23 cellular contexts compared by ENCODE assay signal in genomic region chr6:143000771-143001170, GRCh38. TPM values are rescaled to one million over a fixed set of nuclear protein-coding genes. Genes with fewer than 3 reads are reported as not detected.
DNase-seq lines count a peak whose midpoint lies in the region; ATAC-seq and TF ChIP-seq lines count a peak whose summit lies in the region.
"Had no signal": no experiment of that assay in that cellular context is flagged by ENCODE, and none has a peak within 500 bp of the region (broad histone marks: within the 10 kb centered on the region; RNA-seq: fewer than 3 reads in every experiment).

No MANE protein-coding gene starts in this region.

- intact Hi-C loops in posterior cingulate gyrus (cut with DNase I), result no loop called here

- ATAC-seq in HG03442 (IDR thresholded peaks at IDR 0.05; ENCODE audit: unreplicated experiment), result no peak
- ATAC-seq in activated naive CD4-positive, alpha-beta T cell treated with anti-CD3 and anti-CD28 coated beads, Interleukin-2, amount 50 U/mL, for 72 hours, result no peak
- ATAC-seq: HCT116 had no signal

- H3K9me3 Mint-ChIP-seq in activated naive CD4-positive, alpha-beta T cell treated with anti-CD3 and anti-CD28 coated beads, Interleukin-2, amount 50 U/mL, for 72 hours, result peaks cover 13 to 17% of the 10 kb centered on the region in 2 donors

- DNase-seq in amygdala (lab: John Stamatoyannopoulos, UW), result peak in 44 of 56 donors; percentile 2 to 81 (median 30)
- DNase-seq in fibroblast of pulmonary artery (ENCODE audit: low read depth), result peak; percentile 66
- peak; percentile 58 for DNase-seq in medulla oblongata (ENCODE audit: extremely low spot score)
- DNase-seq in posterior cingulate gyrus, result peak in 9 of 10 donors; percentile 37 to 95 (median 73)
- DNase-seq in NCI-H82 (lab: John Stamatoyannopoulos, UW), result no peak
- DNase-seq in EL, result no peak
- no peak for DNase-seq in activated naive CD4-positive, alpha-beta T cell treated with anti-CD3 and anti-CD28 coated beads, Interleukin-2, amount 50 U/mL, for 72 hours (ENCODE audit: low spot score in 2 of 2)
- DNase-seq: AML-193, DMS53, GF-D8, IMR-90, MV-4-11, NCI-H1105 treated with DMSO at 0.1 percent for 48 hours, NCI-H2029 treated with DMSO at 0.1 percent for 48 hours, NCI-H2171, NCI-H345, NCI-H524, NCI-H774, OCI-M1, Right ventricle myocardium superior had no signal

- H3K27ac Mint-ChIP-seq in activated naive CD4-positive, alpha-beta T cell treated with anti-CD3 and anti-CD28 coated beads, Interleukin-2, amount 50 U/mL, for 72 hours, result no peak overlapping the region
- H3K27ac Mint-ChIP-seq: CD14-positive monocyte had no signal

- no peak for TF ChIP-seq CTCF in fibroblast of pulmonary artery (IDR thresholded peaks at IDR 0.05; ENCODE audit: low read length, missing control alignments)

- peaks cover 16 to 17% of the 10 kb centered on the region in 2 donors for H3K36me3 Mint-ChIP-seq in activated naive CD4-positive, alpha-beta T cell treated with anti-CD3 and anti-CD28 coated beads, Interleukin-2, amount 50 U/mL, for 72 hours
- H3K36me3 Mint-ChIP-seq: CD14-positive monocyte had no signal

- no peak overlapping the region for H3K4me3 ChIP-seq in fibroblast of pulmonary artery (replicated peaks; ENCODE audit: low read depth, low read length)

RNA-seq across cellular contexts. Expression of gene HIVEP2, which starts 55.8 kb away (rescaled TPM):
- total RNA-seq in activated naive CD4-positive, alpha-beta T cell treated with anti-CD3 and anti-CD28 coated beads, Interleukin-2, amount 50 U/mL, for 72 hours, result 10 to 100 TPM; 23.8 to 33.1 TPM

RNA-seq across cellular contexts. Expression of gene AIG1, which starts 59.9 kb away (rescaled TPM):
- total RNA-seq in activated naive CD4-positive, alpha-beta T cell treated with anti-CD3 and anti-CD28 coated beads, Interleukin-2, amount 50 U/mL, for 72 hours, result 10 to 100 TPM; 15.5 to 34.8 TPM

Comparison
In these comparisons a context has a peak if more than half of its experiments do, and no peak if none do; other contexts are left out.
1. DNase-seq: peak in amygdala (44 of 56), fibroblast of pulmonary artery (single experiment), medulla oblongata (single experiment) and posterior cingulate gyrus (9 of 10); none in NCI-H82 (single experiment), EL (single experiment) and activated naive CD4-positive, alpha-beta T cell treated with anti-CD3 and anti-CD28 coated beads, Interleukin-2, amount 50 U/mL, for 72 hours (0 of 2).